8 cellular contexts compared by ENCODE assay signal in genomic region chr3:11719406-11720219, GRCh38.
DNase-seq lines count a peak whose midpoint lies in the region; ATAC-seq and TF ChIP-seq lines count a peak whose summit lies in the region.

No MANE protein-coding gene starts in this region.

- H3K9ac ChIP-seq in smooth muscle cell (ENCODE audit: low read depth) = peak overlapping the region; percentile 60

- POLR2A ChIA-PET in HEK293 (lab: Yijun Ruan, JAX) = no interaction called here
- POLR2A ChIA-PET in activated B cell treated with CpG ODN at 0.5 μM for 24 hours (lab: Charles Lee) = no interaction called here

- H3K4me3 ChIP-seq in GM08714 (ENCODE audit: low read length) (peak overlapping the region; percentile 79), HEK293 (ENCODE audit: low read depth, low read length) (peak overlapping the region; percentile 66), cardiac fibroblast (replicated peaks in 1 of 2; ENCODE audit: low read depth in 2 of 2, low read length in 2 of 2) (peak overlapping the region; percentile 69 to 74), smooth muscle cell (peak overlapping the region; percentile 85)

- H3K79me2 ChIP-seq in smooth muscle cell (ENCODE audit: low read depth) = peaks cover 29% of the 10 kb centered on the region

- H3K4me3 Mint-ChIP-seq in activated B cell treated with CpG ODN at 0.5 μM for 24 hours = peak overlapping the region; percentile 94

- WGBS in smooth muscle cell (ENCODE audit: low lambda C conversion rate) = under 1% methylated on average over 41 of the region's 105 CpGs

- H3K36me3 Mint-ChIP-seq in activated B cell treated with CpG ODN at 0.5 μM for 24 hours (ENCODE audit: low read depth) = peaks cover 8% of the 10 kb centered on the region

- peak; percentile 69 for ATAC-seq in activated B cell treated with CpG ODN at 0.5 μM for 24 hours (ENCODE audit: low read depth)

- peaks cover 2% of the 10 kb centered on the region for H3K27me3 ChIP-seq in smooth muscle cell (ENCODE audit: low read depth)

- TF ChIP-seq CTCF in HEK293 (tag by site-specific recombination; IDR thresholded peaks at IDR 0.05) = peak; percentile 55
- TF ChIP-seq CTCF in activated B cell treated with CpG ODN at 0.5 μM for 24 hours (IDR thresholded peaks at IDR 0.05) = no peak
- no peak for TF ChIP-seq CTCF in cardiac fibroblast (IDR thresholded peaks at IDR 0.05; ENCODE audit: low read depth, low read length)
- no peak for TF ChIP-seq CTCF in smooth muscle cell (IDR thresholded peaks at IDR 0.05; ENCODE audit: borderline replicate concordance, insufficient read depth, poor library complexity, severe bottlenecking)

- peaks cover 21% of the 10 kb centered on the region for H3K4me1 Mint-ChIP-seq in activated B cell treated with CpG ODN at 0.5 μM for 24 hours

- CTCF ChIA-PET in HEK293 (lab: Yijun Ruan, JAX) (no interaction called here), activated B cell treated with CpG ODN at 0.5 μM for 24 hours (lab: Charles Lee) (no interaction called here)

- DNase-seq in NCI-H1048 (lab: John Stamatoyannopoulos, UW) = peak; percentile 75
- DNase-seq in activated B cell treated with CpG ODN at 0.5 μM for 24 hours = peak; percentile 76
- peak; percentile 48 to 74 for DNase-seq in cardiac fibroblast (ENCODE audit: low read depth in 2 of 2)
- peak; percentile 97 for DNase-seq in iPS-NIHi7 (ENCODE audit: extremely low spot score)
- no peak for DNase-seq in smooth muscle cell (lab: John Stamatoyannopoulos, UW; ENCODE audit: unreplicated experiment)
- DNase-seq in NCI-H524 treated with DMSO at 0.1 percent for 48 hours (lab: John Stamatoyannopoulos, UW) = no peak

- peak overlapping the region; percentile 85 for H2AFZ ChIP-seq in smooth muscle cell (ENCODE audit: low read depth)

- H3K4me2 ChIP-seq in smooth muscle cell = peak overlapping the region; percentile 90

- H3K27me3 Mint-ChIP-seq in activated B cell treated with CpG ODN at 0.5 μM for 24 hours = no peaks in the 10 kb centered on the region

- H3K36me3 ChIP-seq in HEK293 (ENCODE audit: control insufficient read depth in 2 of 2, insufficient read depth in 1 of 2, low read length in 2 of 2) (no peaks in the 10 kb centered on the region), smooth muscle cell (ENCODE audit: low read depth) (no peaks in the 10 kb centered on the region)

- peak overlapping the region; percentile 88 for H3K27ac ChIP-seq in HEK293 (ENCODE audit: extremely low read depth, low read depth, low read length)
- peak overlapping the region; percentile 80 for H3K27ac ChIP-seq in smooth muscle cell (ENCODE audit: low read depth)

- no peak overlapping the region for H3K27ac Mint-ChIP-seq in activated B cell treated with CpG ODN at 0.5 μM for 24 hours

- intact Hi-C loops in activated B cell treated with CpG ODN at 0.5 μM for 24 hours (cut with micrococcal nuclease) = loop anchor here (2.0 to 5.0 kb wide), 6 partner anchors 47 to 1987 kb away; partner anchors contain the start of genes BRPF1, TAMM41 and VGLL4

- peaks cover 24% of the 10 kb centered on the region for H4K20me1 ChIP-seq in smooth muscle cell (ENCODE audit: low read depth)

- H3F3A ChIP-seq in smooth muscle cell (ENCODE audit: low read depth) = peaks cover 14% of the 10 kb centered on the region

- H3K4me1 ChIP-seq in HEK293 (ENCODE audit: control insufficient read depth, insufficient read depth, low read length) (peaks cover 19% of the 10 kb centered on the region), smooth muscle cell (ENCODE audit: low read depth) (peaks cover 24% of the 10 kb centered on the region)

- no peaks in the 10 kb centered on the region for H3K9me3 ChIP-seq in HEK293 (ENCODE audit: control insufficient read depth, insufficient read depth, low read depth, low read length)
- no peaks in the 10 kb centered on the region for H3K9me3 ChIP-seq in smooth muscle cell (replicated peaks; ENCODE audit: low read depth)

- H3K9me3 Mint-ChIP-seq in activated B cell treated with CpG ODN at 0.5 μM for 24 hours = no peaks in the 10 kb centered on the region

TF ChIP-seq in HEK293, 187 proteins besides CTCF, POLR2A, EP300 and RAD21 (continues in another document):
- TF ChIP-seq ZNF701 (tag by site-specific recombination; IDR thresholded peaks at IDR 0.05) (no peak), ZNF19 (tag by site-specific recombination; IDR thresholded peaks at IDR 0.05; ENCODE audit: low read depth) (no peak), GLI4 (tag by site-specific recombination; IDR thresholded peaks at IDR 0.05) (0 out of 2 replicates have a peak, but pooled peaks have one; percentile 56), GLIS2 (tag by site-specific recombination; IDR thresholded peaks at IDR 0.05) (peak; percentile 83), YY1 (tag by site-specific recombination; IDR thresholded peaks at IDR 0.05) (peak; percentile 34; the same call in 1 of the 2 replicates), ZNF16 (tag by site-specific recombination; IDR thresholded peaks at IDR 0.05; ENCODE audit: low read depth) (no peak), ZNF23 (tag by site-specific recombination; IDR thresholded peaks at IDR 0.05; ENCODE audit: borderline replicate concordance) (no peak; the same call in 1 of the 2 replicates), INSM2 (tag by site-specific recombination; IDR thresholded peaks at IDR 0.05) (no peak), SP2 (tag by site-specific recombination; IDR thresholded peaks at IDR 0.05) (peak; percentile 76), ZNF670 (tag by site-specific recombination; IDR thresholded peaks at IDR 0.05; ENCODE audit: low read depth) (no peak), ZNF2 (tag by site-specific recombination; IDR thresholded peaks at IDR 0.05) (peak; percentile 39), ZNF292 (tag by site-specific recombination; IDR thresholded peaks at IDR 0.05; ENCODE audit: borderline replicate concordance, low read depth) (no peak), ZNF10 (tag by site-specific recombination; IDR thresholded peaks at IDR 0.05) (no peak), ZFP69B (tag by site-specific recombination; IDR thresholded peaks at IDR 0.05) (no peak), ZNF639 (tag by site-specific recombination; IDR thresholded peaks at IDR 0.05) (no peak), WT1 (tag by site-specific recombination; IDR thresholded peaks at IDR 0.05) (peak; percentile 63; the same call in 1 of the 2 replicates), ZNF311 (tag by site-specific recombination; IDR thresholded peaks at IDR 0.05; ENCODE audit: borderline replicate concordance) (no peak), MYNN (tag by site-specific recombination; IDR thresholded peaks at IDR 0.05; ENCODE audit: borderline replicate concordance) (no peak), ZNF391 (tag by site-specific recombination; IDR thresholded peaks at IDR 0.05; ENCODE audit: borderline replicate concordance, low read depth) (0 out of 2 replicates have a peak, but pooled peaks have one; percentile 52), ZNF132 (tag by site-specific recombination; IDR thresholded peaks at IDR 0.05; ENCODE audit: borderline replicate concordance) (no peak), ZNF280C (tag by site-specific recombination; IDR thresholded peaks at IDR 0.05) (no peak), PRDM1 (tag by site-specific recombination; IDR thresholded peaks at IDR 0.05) (peak; percentile 47; the same call in 1 of the 2 replicates), RBAK (tag by site-specific recombination; IDR thresholded peaks at IDR 0.05) (no peak), ZNF24 (tag by site-specific recombination; IDR thresholded peaks at IDR 0.05) (peak; percentile 53; the same call in 1 of the 2 replicates), ZNF404 (tag by site-specific recombination; IDR thresholded peaks at IDR 0.05) (no peak)

Comparison
In these comparisons a context has a peak if more than half of its experiments do, and no peak if none do; other contexts are left out.
1. DNase-seq: peak in NCI-H1048 (single experiment), activated B cell treated with CpG ODN at 0.5 μM for 24 hours (single experiment), cardiac fibroblast (2 of 2) and iPS-NIHi7 (single experiment); none in smooth muscle cell (single experiment) and NCI-H524 treated with DMSO at 0.1 percent for 48 hours (single experiment).
2. Peak in every context shown above with its lines, with median percentiles within 50 percentile points of each other: H3K4me3 ChIP-seq.